Comparison of ENCODE assay signal across 2 cellular contexts in genomic region chr6:24142733-24143132, GRCh38. TPM values are rescaled to one million over a fixed set of nuclear protein-coding genes. Genes with fewer than 3 reads are reported as not detected.
"Had no signal": no experiment of that assay in that cellular context is flagged by ENCODE, and none has a peak within 500 bp of the region (broad histone marks: within the 10 kb centered on the region; RNA-seq: fewer than 3 reads in every experiment).

No MANE protein-coding gene starts in this region.

RNA-seq across cellular contexts. Expression of gene NRSN1, which starts 16.7 kb away (rescaled TPM):
- total RNA-seq: G401, GM12878 had no signal
- polyA plus RNA-seq: GM12878 had no signal
